In the genomic region with DNA sequence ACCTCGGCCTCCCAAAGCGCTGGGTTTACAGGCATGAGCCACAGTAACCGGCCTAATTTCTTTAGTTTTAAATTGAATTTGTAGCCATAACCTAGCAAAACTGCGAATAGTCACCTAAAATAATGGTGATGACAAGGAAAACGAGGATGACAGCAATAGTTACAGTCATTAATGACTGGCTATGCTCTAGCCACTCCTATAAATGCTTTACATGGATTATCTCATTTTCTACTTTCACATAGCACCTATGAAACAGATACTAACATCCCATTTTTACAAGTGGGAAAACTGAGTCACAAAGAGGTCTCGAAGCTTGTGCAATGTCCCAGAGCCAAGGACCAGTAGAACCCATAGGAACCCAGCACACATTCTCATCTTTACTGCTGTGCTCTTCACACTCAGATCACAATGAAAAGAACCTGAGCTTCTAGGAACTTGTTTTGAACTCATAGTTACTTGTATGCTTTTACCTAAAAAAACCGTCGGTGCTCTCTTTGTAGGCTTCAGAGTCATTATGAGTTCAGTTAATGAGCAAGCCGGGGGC, we compare ENCODE assay signal across 2 cellular contexts.
TF ChIP-seq lines count a peak whose summit lies in the region.

No MANE protein-coding gene starts in this region.

TF ChIP-seq in A549, 52 proteins besides CTCF, POLR2A, EP300 and RAD21:
- TF ChIP-seq NPAS2 (CRISPR knock-in tag; IDR thresholded peaks at IDR 0.05; ENCODE audit: borderline replicate concordance) (no peak), SMC3 (IDR thresholded peaks at IDR 0.05) (no peak), FOSL2 (IDR thresholded peaks at IDR 0.05) (no peak), FOSL2 (CRISPR knock-in tag; IDR thresholded peaks at IDR 0.05) (no peak), HOXB13 (CRISPR knock-in tag; IDR thresholded peaks at IDR 0.05; ENCODE audit: low read depth) (no peak), CHD4 (IDR thresholded peaks at IDR 0.05; ENCODE audit: borderline replicate concordance) (no peak)

TF ChIP-seq in GM12878, 131 proteins besides CTCF, POLR2A, EP300 and RAD21:
- TF ChIP-seq GABPA (IDR thresholded peaks at IDR 0.05; ENCODE audit: low read depth) (no peak), RELA (IDR thresholded peaks at IDR 0.05; ENCODE audit: borderline replicate concordance, partially characterized antibody) (no peak), IKZF2 (IDR thresholded peaks at IDR 0.05) (no peak), NFIC (IDR thresholded peaks at IDR 0.05; ENCODE audit: low read depth, low read length) (no peak), RBBP5 (conservative IDR thresholded peaks at IDR 0.05) (no peak), SMAD5 (IDR thresholded peaks at IDR 0.05; ENCODE audit: low read depth) (no peak), TCF3 (IDR thresholded peaks at IDR 0.05; ENCODE audit: borderline replicate concordance, insufficient read depth, low read depth, low read length) (no peak), RCOR1 (conservative IDR thresholded peaks at IDR 0.05; ENCODE audit: low read depth, low read length) (no peak), SP1 (IDR thresholded peaks at IDR 0.05; ENCODE audit: low read depth, low read length) (no peak), FOXM1 (IDR thresholded peaks at IDR 0.05; ENCODE audit: low read depth, low read length) (no peak), ETV6 (conservative IDR thresholded peaks at IDR 0.05 in 1 of 2, IDR thresholded peaks at IDR 0.05 in 1 of 2; ENCODE audit: borderline replicate concordance in 1 of 2, low read depth in 1 of 2) (no peak), PML (IDR thresholded peaks at IDR 0.05; ENCODE audit: low read length) (no peak), BRCA1 (IDR thresholded peaks at IDR 0.05; ENCODE audit: low read depth, low read length) (no peak)
- TF ChIP-seq, protein P1, sequence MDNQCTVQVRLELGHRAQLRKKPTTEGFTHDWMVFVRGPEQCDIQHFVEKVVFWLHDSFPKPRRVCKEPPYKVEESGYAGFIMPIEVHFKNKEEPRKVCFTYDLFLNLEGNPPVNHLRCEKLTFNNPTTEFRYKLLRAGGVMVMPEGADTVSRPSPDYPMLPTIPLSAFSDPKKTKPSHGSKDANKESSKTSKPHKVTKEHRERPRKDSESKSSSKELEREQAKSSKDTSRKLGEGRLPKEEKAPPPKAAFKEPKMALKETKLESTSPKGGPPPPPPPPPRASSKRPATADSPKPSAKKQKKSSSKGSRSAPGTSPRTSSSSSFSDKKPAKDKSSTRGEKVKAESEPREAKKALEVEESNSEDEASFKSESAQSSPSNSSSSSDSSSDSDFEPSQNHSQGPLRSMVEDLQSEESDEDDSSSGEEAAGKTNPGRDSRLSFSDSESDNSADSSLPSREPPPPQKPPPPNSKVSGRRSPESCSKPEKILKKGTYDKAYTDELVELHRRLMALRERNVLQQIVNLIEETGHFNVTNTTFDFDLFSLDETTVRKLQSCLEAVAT (IDR thresholded peaks at IDR 0.05), result no peak
- TF ChIP-seq, protein P2, sequence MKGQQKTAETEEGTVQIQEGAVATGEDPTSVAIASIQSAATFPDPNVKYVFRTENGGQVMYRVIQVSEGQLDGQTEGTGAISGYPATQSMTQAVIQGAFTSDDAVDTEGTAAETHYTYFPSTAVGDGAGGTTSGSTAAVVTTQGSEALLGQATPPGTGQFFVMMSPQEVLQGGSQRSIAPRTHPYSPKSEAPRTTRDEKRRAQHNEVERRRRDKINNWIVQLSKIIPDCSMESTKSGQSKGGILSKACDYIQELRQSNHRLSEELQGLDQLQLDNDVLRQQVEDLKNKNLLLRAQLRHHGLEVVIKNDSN (IDR thresholded peaks at IDR 0.05; ENCODE audit: borderline replicate concordance, extremely low read length, insufficient read depth, low read depth, low read length), result no peak
- TF ChIP-seq, protein P3, sequence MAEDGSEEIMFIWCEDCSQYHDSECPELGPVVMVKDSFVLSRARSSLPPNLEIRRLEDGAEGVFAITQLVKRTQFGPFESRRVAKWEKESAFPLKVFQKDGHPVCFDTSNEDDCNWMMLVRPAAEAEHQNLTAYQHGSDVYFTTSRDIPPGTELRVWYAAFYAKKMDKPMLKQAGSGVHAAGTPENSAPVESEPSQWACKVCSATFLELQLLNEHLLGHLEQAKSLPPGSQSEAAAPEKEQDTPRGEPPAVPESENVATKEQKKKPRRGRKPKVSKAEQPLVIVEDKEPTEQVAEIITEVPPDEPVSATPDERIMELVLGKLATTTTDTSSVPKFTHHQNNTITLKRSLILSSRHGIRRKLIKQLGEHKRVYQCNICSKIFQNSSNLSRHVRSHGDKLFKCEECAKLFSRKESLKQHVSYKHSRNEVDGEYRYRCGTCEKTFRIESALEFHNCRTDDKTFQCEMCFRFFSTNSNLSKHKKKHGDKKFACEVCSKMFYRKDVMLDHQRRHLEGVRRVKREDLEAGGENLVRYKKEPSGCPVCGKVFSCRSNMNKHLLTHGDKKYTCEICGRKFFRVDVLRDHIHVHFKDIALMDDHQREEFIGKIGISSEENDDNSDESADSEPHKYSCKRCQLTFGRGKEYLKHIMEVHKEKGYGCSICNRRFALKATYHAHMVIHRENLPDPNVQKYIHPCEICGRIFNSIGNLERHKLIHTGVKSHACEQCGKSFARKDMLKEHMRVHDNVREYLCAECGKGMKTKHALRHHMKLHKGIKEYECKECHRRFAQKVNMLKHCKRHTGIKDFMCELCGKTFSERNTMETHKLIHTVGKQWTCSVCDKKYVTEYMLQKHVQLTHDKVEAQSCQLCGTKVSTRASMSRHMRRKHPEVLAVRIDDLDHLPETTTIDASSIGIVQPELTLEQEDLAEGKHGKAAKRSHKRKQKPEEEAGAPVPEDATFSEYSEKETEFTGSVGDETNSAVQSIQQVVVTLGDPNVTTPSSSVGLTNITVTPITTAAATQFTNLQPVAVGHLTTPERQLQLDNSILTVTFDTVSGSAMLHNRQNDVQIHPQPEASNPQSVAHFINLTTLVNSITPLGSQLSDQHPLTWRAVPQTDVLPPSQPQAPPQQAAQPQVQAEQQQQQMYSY (CRISPR knock-in tag; IDR thresholded peaks at IDR 0.05), result no peak
- TF ChIP-seq, protein P4, sequence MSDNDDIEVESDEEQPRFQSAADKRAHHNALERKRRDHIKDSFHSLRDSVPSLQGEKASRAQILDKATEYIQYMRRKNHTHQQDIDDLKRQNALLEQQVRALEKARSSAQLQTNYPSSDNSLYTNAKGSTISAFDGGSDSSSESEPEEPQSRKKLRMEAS (IDR thresholded peaks at IDR 0.05; ENCODE audit: low read depth, low read length), result no peak
